ENCODE assay signal across 8 cellular contexts in the genomic region with DNA sequence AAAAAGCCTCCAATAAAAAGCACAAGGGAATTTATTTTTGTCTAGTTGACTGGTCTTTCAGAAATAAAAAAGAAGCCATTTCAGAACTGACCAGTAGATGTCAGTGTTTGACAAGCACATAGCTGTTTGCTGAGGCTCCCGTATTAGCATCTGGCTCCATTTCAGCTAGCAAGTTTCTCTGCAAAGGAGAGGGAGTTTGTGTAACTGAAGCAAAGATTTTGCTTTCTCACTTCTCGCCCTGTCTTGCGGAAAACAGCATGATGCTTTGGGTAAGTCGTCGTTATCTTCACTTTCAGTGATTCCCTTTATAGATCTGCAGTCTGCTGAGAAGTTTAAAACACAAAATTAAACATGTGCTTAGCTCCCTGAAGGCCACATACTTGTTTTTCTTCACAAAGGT.
DNase-seq lines count a peak whose midpoint lies in the region; ATAC-seq and TF ChIP-seq lines count a peak whose summit lies in the region.

No MANE protein-coding gene starts in this region.

- peak overlapping the region; percentile 67 for H3K4me3 Mint-ChIP-seq in activated CD4-positive, alpha-beta T cell treated with anti-CD3 and anti-CD28 coated beads, Interleukin-2, amount 10 ng/mL, durations not matched to agents 24 days and 14 days

- intact Hi-C loops in activated CD4-positive, alpha-beta T cell treated with anti-CD3 and anti-CD28 coated beads, Interleukin-2, amount 10 ng/mL, durations not matched to agents 24 days and 14 days (cut with micrococcal nuclease), result loop anchor here (1.0 to 10.0 kb wide), 3 partner anchors 466 to 789 kb away; no protein-coding TSS in a partner anchor
- intact Hi-C loops in posterior vena cava (cut with DNase I), result no loop called here

- H3K27ac Mint-ChIP-seq in activated CD4-positive, alpha-beta T cell treated with anti-CD3 and anti-CD28 coated beads, Interleukin-2, amount 10 ng/mL, durations not matched to agents 24 days and 14 days, result peak overlapping the region; percentile 87

- H3K4me1 Mint-ChIP-seq in activated CD4-positive, alpha-beta T cell treated with anti-CD3 and anti-CD28 coated beads, Interleukin-2, amount 10 ng/mL, durations not matched to agents 24 days and 14 days, result peaks cover 15% of the 10 kb centered on the region

- ATAC-seq in GM18520 (IDR thresholded peaks at IDR 0.05; ENCODE audit: unreplicated experiment), result peak; percentile 65
- peak; percentile 70 for ATAC-seq in HG03139 (IDR thresholded peaks at IDR 0.05; ENCODE audit: unreplicated experiment)
- ATAC-seq in omental fat pad (ENCODE audit: low FRiP score), result peak; percentile 70

- H3K36me3 Mint-ChIP-seq in activated CD4-positive, alpha-beta T cell treated with anti-CD3 and anti-CD28 coated beads, Interleukin-2, amount 10 ng/mL, durations not matched to agents 24 days and 14 days (ENCODE audit: low read depth), result no peaks in the 10 kb centered on the region

- peak; percentile 17 for DNase-seq in COLO668 (lab: John Stamatoyannopoulos, UW; ENCODE audit: unreplicated experiment)
- DNase-seq in NCI-H226, result peak; percentile 37
- peak; percentile 77 for DNase-seq in activated CD4-positive, alpha-beta T cell treated with anti-CD3 and anti-CD28 coated beads, Interleukin-2, amount 10 ng/mL, durations not matched to agents 24 days and 14 days
- DNase-seq in fibroblast of the aortic adventitia (ENCODE audit: low read depth), result peak; percentile 91
- no peak for DNase-seq in omental fat pad (ENCODE audit: low spot score)
- no peak for DNase-seq in posterior vena cava (ENCODE audit: low spot score)

- H3K9me3 Mint-ChIP-seq in activated CD4-positive, alpha-beta T cell treated with anti-CD3 and anti-CD28 coated beads, Interleukin-2, amount 10 ng/mL, durations not matched to agents 24 days and 14 days, result no peaks in the 10 kb centered on the region

- H3K4me3 ChIP-seq in fibroblast of the aortic adventitia (ENCODE audit: low read depth, low read length), result no peak overlapping the region

- TF ChIP-seq CTCF in fibroblast of the aortic adventitia (IDR thresholded peaks at IDR 0.05; ENCODE audit: insufficient read depth, low read length) (peak; percentile 88), omental fat pad (IDR thresholded peaks at IDR 0.05) (no peak)

- H3K27me3 Mint-ChIP-seq in activated CD4-positive, alpha-beta T cell treated with anti-CD3 and anti-CD28 coated beads, Interleukin-2, amount 10 ng/mL, durations not matched to agents 24 days and 14 days, result no peaks in the 10 kb centered on the region

Comparison
In these comparisons a context has a peak if more than half of its experiments do, and no peak if none do; other contexts are left out.
1. DNase-seq: peak in COLO668 (single experiment), NCI-H226 (single experiment), activated CD4-positive, alpha-beta T cell treated with anti-CD3 and anti-CD28 coated beads, Interleukin-2, amount 10 ng/mL, durations not matched to agents 24 days and 14 days (single experiment) and fibroblast of the aortic adventitia (single experiment); none in omental fat pad (single experiment) and posterior vena cava (single experiment).
2. Peak in every context shown above with its lines, with median percentiles within 50 percentile points of each other: ATAC-seq.